Comparison of ENCODE assay signal across 13 cellular contexts in genomic region chr7:157019718-157020451, GRCh38. TPM values are rescaled to one million over a fixed set of nuclear protein-coding genes. Genes with fewer than 3 reads are reported as not detected.
"Had no signal": no experiment of that assay in that cellular context is flagged by ENCODE, and none has a peak within 500 bp of the region (broad histone marks: within the 10 kb centered on the region; RNA-seq: fewer than 3 reads in every experiment).

No MANE protein-coding gene starts in this region.

- H3K9me3 ChIP-seq: esophagus squamous epithelium, left lung, sigmoid colon had no signal

- FAIRE-seq: colon had no signal

- DNase-seq: activated CD4-positive, alpha-beta T cell treated with anti-CD3 and anti-CD28 coated beads for 1 hour; activated CD4-positive, alpha-beta T cell treated with anti-CD3 and anti-CD28 coated beads, Interleukin-2, amount 50 U/mL, for 48 hours; esophagus squamous epithelium; foreskin fibroblast; mesenchymal stem cell; sigmoid colon; stimulated activated CD4-positive, alpha-beta T cell treated with anti-CD3 and anti-CD28 coated beads, Interleukin-2, amount 100 ng/mL, for 24 hours; stimulated activated naive B cell treated with anti-CD40 and anti-IgM and Interleukin-4, amounts not matched to agents 10 μg/mL and 1 μg/mL and 100 μg/mL, for 72 hours; SW 1271; trophoblast cell had no signal

- H3K27ac ChIP-seq: cardiac muscle cell, esophagus squamous epithelium, left lung, sigmoid colon had no signal

- H3K4me3 ChIP-seq: cardiac muscle cell, left lung had no signal

- ATAC-seq: left lung; stimulated activated naive B cell treated with anti-CD40 and anti-IgM and Interleukin-4, amounts not matched to agents 10 μg/mL and 1 μg/mL and 100 μg/mL, for 72 hours had no signal

- H3K36me3 ChIP-seq: cardiac muscle cell, esophagus squamous epithelium, left lung, sigmoid colon had no signal

RNA-seq across cellular contexts. Expression of gene MNX1, which starts 9.4 kb away (rescaled TPM):
- total RNA-seq: sigmoid colon had no signal
